In genomic region chr17:8152981-8153549, GRCh38 we compare ENCODE assay signal across 9 cellular contexts. TPM values are rescaled to one million over a fixed set of nuclear protein-coding genes. Genes with fewer than 3 reads are reported as not detected.
DNase-seq lines count a peak whose midpoint lies in the region; FAIRE-seq and TF ChIP-seq lines count a peak whose summit lies in the region.
"Had no signal": no experiment of that assay in that cellular context is flagged by ENCODE, and none has a peak within 500 bp of the region (broad histone marks: within the 10 kb centered on the region; RNA-seq: fewer than 3 reads in every experiment).

No MANE protein-coding gene starts in this region.

- peaks cover 28 to 36% (median 33%) of the 10 kb centered on the region in 4 donors for H3K36me3 ChIP-seq in sigmoid colon

- no peak for TF ChIP-seq EP300 in sigmoid colon (IDR thresholded peaks at IDR 0.05)

- no peaks in the 10 kb centered on the region for H3K9me3 ChIP-seq in sigmoid colon

- CTCF ChIA-PET in RWPE1 (lab: Yijun Ruan, JAX): interaction anchor here (0.7 to 1.6 kb wide), 2 partner anchors 14 kb away, joined by 3 to 9 read pairs; no protein-coding TSS in a partner anchor

- H3K27me3 ChIP-seq in sigmoid colon: no peaks in the 10 kb centered on the region

- peak; percentile 65 for FAIRE-seq in GM12891 (lab: Jason Lieb, UNC)

- H3K27ac ChIP-seq in RWPE1: peak overlapping the region; percentile 98
- H3K27ac ChIP-seq in sigmoid colon: peak overlapping the region; percentile 99 to 100 (median 100)

- 71 to 79% methylated on average over 9 of the region's 9 CpGs for WGBS in sigmoid colon, 2 donors

- TF ChIP-seq CTCF in RWPE1 (conservative IDR thresholded peaks at IDR 0.05; ENCODE audit: low read depth) (no peak), fibroblast of pulmonary artery (IDR thresholded peaks at IDR 0.05; ENCODE audit: low read length, missing control alignments) (no peak), sigmoid colon (IDR thresholded peaks at IDR 0.05) (no peak), GM20000 (IDR thresholded peaks at IDR 0.05; ENCODE audit: extremely low read depth, missing control alignments) (no peak)

- peaks cover 0 to 56% (median 53%) of the 10 kb centered on the region in 4 donors for H3K4me1 ChIP-seq in sigmoid colon

- H3K4me3 ChIP-seq in fibroblast of pulmonary artery (replicated peaks; ENCODE audit: low read depth, low read length): peak overlapping the region; percentile 85
- peak overlapping the region; percentile 15 to 97 (median 87) for H3K4me3 ChIP-seq in sigmoid colon

- DNase-seq in GM12891 (ENCODE audit: insufficient read length, low spot score) (no peak), RWPE1 (ENCODE audit: low spot score) (no peak), fibroblast of pulmonary artery (ENCODE audit: low read depth) (no peak), sigmoid colon (peak; percentile 76), pons (ENCODE audit: low spot score) (no peak), GM20000 (ENCODE audit: low spot score) (no peak), HPDE6-E6E7 (ENCODE audit: extremely low spot score) (no peak)
- no peak for DNase-seq in stimulated activated CD4-positive, alpha-beta T cell treated with anti-CD3 and anti-CD28 coated beads, Interleukin-4, amount 100 ng/mL, for 1 hour

- POLR2A ChIA-PET in RWPE1 (lab: Yijun Ruan, JAX; ENCODE audit: low non-redundant PET): no interaction called here

- TF ChIP-seq POLR2A in GM12891 (IDR thresholded peaks at IDR 0.05; ENCODE audit: low read depth, low read length) (no peak), sigmoid colon (IDR thresholded peaks at IDR 0.05) (no peak)

- intact Hi-C loops in sigmoid colon (cut with DNase I): no loop called here

TF ChIP-seq in GM12891, 5 proteins besides CTCF, POLR2A, EP300 and RAD21:
- TF ChIP-seq TAF1 (IDR thresholded peaks at IDR 0.05; ENCODE audit: low read depth, low read length): no peak
- no peak for TF ChIP-seq SPI1 (IDR thresholded peaks at IDR 0.05; ENCODE audit: low read depth, low read length)
- TF ChIP-seq POLR2AphosphoS5 (IDR thresholded peaks at IDR 0.05; ENCODE audit: low read depth, low read length): no peak
- TF ChIP-seq POU2F2 (IDR thresholded peaks at IDR 0.05; ENCODE audit: low read depth, low read length): no peak; the same call in 1 of the 2 replicates
- no peak for TF ChIP-seq PAX5 (IDR thresholded peaks at IDR 0.05; ENCODE audit: insufficient read depth, low read length, severe bottlenecking)

RNA-seq across cellular contexts. Expression of gene PER1, which starts 0.9 kb away (rescaled TPM):
- polyA plus RNA-seq in GM12891 (2012; ENCODE audit: low read depth, missing spikeins): 17.1 TPM
- 100 to 1,000 TPM in 2 of 4 donors, 10 to 100 TPM in 2; 60.3 to 153 (median 84.5) TPM for total RNA-seq in sigmoid colon
- 10 to 100 TPM; 30.5 to 67.7 (median 34.2) TPM for polyA plus RNA-seq in sigmoid colon

RNA-seq across cellular contexts. Expression of gene VAMP2, which starts 9.7 kb away (rescaled TPM):
- polyA plus RNA-seq in GM12891 (2012; ENCODE audit: low read depth, missing spikeins): 40.0 TPM
- 10 to 100 TPM; 20.4 to 29.6 (median 27.3) TPM for total RNA-seq in sigmoid colon
- polyA plus RNA-seq in sigmoid colon: 10 to 100 TPM; 37.7 to 57.1 (median 54.9) TPM

RNA-seq across cellular contexts. Expression of gene TMEM107, which starts 23.1 kb away (rescaled TPM):
- polyA plus RNA-seq in GM12891 (2012; ENCODE audit: low read depth, missing spikeins): 14.7 TPM
- 10 to 100 TPM in 3 of 4 donors, 1 to 10 TPM in 1; 8.3 to 61.7 (median 20.6) TPM for total RNA-seq in sigmoid colon
- polyA plus RNA-seq in sigmoid colon: 10 to 100 TPM in 1 of 3 donors, 1 to 10 TPM in 2; 4.6 to 20.8 (median 7.2) TPM

RNA-seq across cellular contexts. Expression of gene HES7, which starts 29.2 kb away (rescaled TPM):
- 0.39 TPM for polyA plus RNA-seq in GM12891 (2012; ENCODE audit: low read depth, missing spikeins)
- total RNA-seq in sigmoid colon: not detected
- polyA plus RNA-seq in sigmoid colon: under 1 TPM in 1 of 3 donors, not detected in 2; 0.16 TPM

RNA-seq across cellular contexts. Expression of gene ALOXE3, which starts 34.8 kb away (rescaled TPM):
- polyA plus RNA-seq in GM12891 (2012; ENCODE audit: low read depth, missing spikeins): not detected
- not detected for total RNA-seq in sigmoid colon
- polyA plus RNA-seq in sigmoid colon: under 1 TPM in 1 of 3 donors, not detected in 2; 0.17 TPM
- total RNA-seq: posterior vena cava had no signal
